ENCODE assay signal across 28 cellular contexts in genomic region chr7:144524271-144524670, GRCh38.
"Had no signal": no experiment of that assay in that cellular context is flagged by ENCODE, and none has a peak within 500 bp of the region (broad histone marks: within the 10 kb centered on the region; RNA-seq: fewer than 3 reads in every experiment).

No MANE protein-coding gene starts in this region.

- ATAC-seq: natural killer cell treated with Interleukin-12 subunit alpha and Interleukin-12 subunit beta and Interleukin-15 and Interleukin-18, amount 100 ng/mL, for 72 hours; psoas muscle; right cardiac atrium; right lobe of liver; stimulated activated effector memory CD8-positive, alpha-beta T cell treated with anti-CD3 and anti-CD28 coated beads, Interleukin-12 subunit alpha, Interleukin-12 subunit beta, amount 100 ng/mL, for 72 hours; stimulated activated naive B cell treated with anti-CD40 and anti-IgM and Interleukin-4, amounts not matched to agents 10 μg/mL and 1 μg/mL and 100 μg/mL, for 72 hours had no signal

- H3K27me3 ChIP-seq: neural progenitor cell, ovary, right lobe of liver, sigmoid colon, stomach, thyroid gland, tibial nerve, upper lobe of left lung, vagina had no signal

- H3K4me1 ChIP-seq: parathyroid adenoma, right lobe of liver, stomach, upper lobe of left lung, vagina had no signal

- H3K79me2 ChIP-seq: parathyroid adenoma had no signal

- H3K27ac Mint-ChIP-seq: natural killer cell treated with Interleukin-12 subunit alpha and Interleukin-12 subunit beta and Interleukin-15 and Interleukin-18, amount 100 ng/mL, for 72 hours; neural progenitor cell; progenitor cell of endocrine pancreas; stimulated activated effector memory CD8-positive, alpha-beta T cell treated with anti-CD3 and anti-CD28 coated beads, Interleukin-12 subunit alpha, Interleukin-12 subunit beta, amount 100 ng/mL, for 72 hours; stimulated activated naive B cell treated with anti-CD40 and anti-IgM and Interleukin-4, amounts not matched to agents 10 μg/mL and 1 μg/mL and 100 μg/mL, for 72 hours; stimulated activated naive CD8-positive, alpha-beta T cell treated with anti-CD3 and anti-CD28 coated beads, Interleukin-15, Interleukin-2, amounts not matched to agents 100 ng/mL and 50 ng/mL, for 24 hours had no signal

- H3K9me3 ChIP-seq: ovary, psoas muscle, right lobe of liver, sigmoid colon, stomach, thoracic aorta, thyroid gland, tibial nerve, upper lobe of left lung, vagina had no signal

- H3K4me3 Mint-ChIP-seq: natural killer cell treated with Interleukin-12 subunit alpha and Interleukin-12 subunit beta and Interleukin-15 and Interleukin-18, amount 100 ng/mL, for 72 hours; neural progenitor cell; stimulated activated effector memory CD8-positive, alpha-beta T cell treated with anti-CD3 and anti-CD28 coated beads, Interleukin-12 subunit alpha, Interleukin-12 subunit beta, amount 100 ng/mL, for 72 hours; stimulated activated naive B cell treated with anti-CD40 and anti-IgM and Interleukin-4, amounts not matched to agents 10 μg/mL and 1 μg/mL and 100 μg/mL, for 72 hours; stimulated activated naive CD8-positive, alpha-beta T cell treated with anti-CD3 and anti-CD28 coated beads, Interleukin-15, Interleukin-2, amounts not matched to agents 100 ng/mL and 50 ng/mL, for 24 hours had no signal

- H2AFZ ChIP-seq: neural progenitor cell, parathyroid adenoma had no signal

- H3K4me3 ChIP-seq: neural progenitor cell, ovary, psoas muscle, right lobe of liver, sigmoid colon, stomach, thoracic aorta, thyroid gland, tibial nerve, upper lobe of left lung, vagina had no signal

- H3K4me2 ChIP-seq: neural progenitor cell had no signal

- H3K27ac ChIP-seq: neural progenitor cell, ovary, parathyroid adenoma, psoas muscle, right lobe of liver, sigmoid colon, stomach, thoracic aorta, thyroid gland, tibial nerve, upper lobe of left lung, vagina had no signal

- H3K36me3 Mint-ChIP-seq: natural killer cell treated with Interleukin-12 subunit alpha and Interleukin-12 subunit beta and Interleukin-15 and Interleukin-18, amount 100 ng/mL, for 72 hours; neural progenitor cell; stimulated activated effector memory CD8-positive, alpha-beta T cell treated with anti-CD3 and anti-CD28 coated beads, Interleukin-12 subunit alpha, Interleukin-12 subunit beta, amount 100 ng/mL, for 72 hours had no signal

- H3K4me1 Mint-ChIP-seq: neural progenitor cell; stimulated activated effector memory CD8-positive, alpha-beta T cell treated with anti-CD3 and anti-CD28 coated beads, Interleukin-12 subunit alpha, Interleukin-12 subunit beta, amount 100 ng/mL, for 72 hours had no signal

- H3K9ac ChIP-seq: neural progenitor cell, parathyroid adenoma had no signal

- DNase-seq: occipital lobe; ovary; posterior cingulate gyrus; psoas muscle; right cardiac atrium; right lobe of liver; sigmoid colon; small intestine; stimulated activated CD4-positive, alpha-beta T cell treated with anti-CD3 and anti-CD28 coated beads, Interleukin-15, amount 100 ng/mL, for 24 hours; stimulated activated CD4-positive, alpha-beta T cell treated with anti-CD3 and anti-CD28 coated beads, Interleukin-2, amount 100 ng/mL, for 24 hours; stimulated activated CD4-positive, alpha-beta T cell treated with anti-CD3 and anti-CD28 coated beads, Interleukin-2, amount 100 ng/mL, for 48 hours; stimulated activated CD4-positive, alpha-beta T cell treated with anti-CD3 and anti-CD28 coated beads, Interleukin-4, amount 100 ng/mL, for 24 hours; stimulated activated naive B cell treated with anti-CD40 and anti-IgM and Interleukin-4, amounts not matched to agents 10 μg/mL and 1 μg/mL and 100 μg/mL, for 72 hours; stimulated activated naive CD4-positive, alpha-beta T cell treated with Interleukin-2 at 50 U/mL for 16 hours; stomach; thyroid gland; trophoblast cell; upper lobe of left lung had no signal

- H3K36me3 ChIP-seq: neural progenitor cell, ovary, right lobe of liver, sigmoid colon, stomach, thoracic aorta, thyroid gland, tibial nerve, upper lobe of left lung, vagina had no signal

- H3K9me3 Mint-ChIP-seq: natural killer cell treated with Interleukin-12 subunit alpha and Interleukin-12 subunit beta and Interleukin-15 and Interleukin-18, amount 100 ng/mL, for 72 hours; neural progenitor cell; stimulated activated effector memory CD8-positive, alpha-beta T cell treated with anti-CD3 and anti-CD28 coated beads, Interleukin-12 subunit alpha, Interleukin-12 subunit beta, amount 100 ng/mL, for 72 hours; stimulated activated naive B cell treated with anti-CD40 and anti-IgM and Interleukin-4, amounts not matched to agents 10 μg/mL and 1 μg/mL and 100 μg/mL, for 72 hours; stimulated activated naive CD8-positive, alpha-beta T cell treated with anti-CD3 and anti-CD28 coated beads, Interleukin-15, Interleukin-2, amounts not matched to agents 100 ng/mL and 50 ng/mL, for 24 hours had no signal

- FAIRE-seq: small intestine, urothelium cell line had no signal

- H3K27me3 Mint-ChIP-seq: natural killer cell treated with Interleukin-12 subunit alpha and Interleukin-12 subunit beta and Interleukin-15 and Interleukin-18, amount 100 ng/mL, for 72 hours; progenitor cell of endocrine pancreas; stimulated activated naive B cell treated with anti-CD40 and anti-IgM and Interleukin-4, amounts not matched to agents 10 μg/mL and 1 μg/mL and 100 μg/mL, for 72 hours; stimulated activated naive CD8-positive, alpha-beta T cell treated with anti-CD3 and anti-CD28 coated beads, Interleukin-15, Interleukin-2, amounts not matched to agents 100 ng/mL and 50 ng/mL, for 24 hours had no signal
